In genomic region chr6:220312-220711, GRCh38 we compare ENCODE assay signal across 23 cellular contexts.
"Had no signal": no experiment of that assay in that cellular context is flagged by ENCODE, and none has a peak within 500 bp of the region (broad histone marks: within the 10 kb centered on the region; RNA-seq: fewer than 3 reads in every experiment).

No MANE protein-coding gene starts in this region.

- ATAC-seq: activated CD8-positive, alpha-beta T cell treated with anti-CD3 and anti-CD28 coated beads, Interleukin-2, amount 10 ng/mL, durations not matched to agents 7 days and 5 days; activated T-helper 17 cell treated with anti-CD3 and anti-CD28 coated beads, Interleukin-2, amount 50 U/mL, for 72 hours; effector memory CD8-positive, alpha-beta T cell had no signal

- H3K36me3 ChIP-seq: adrenal gland, ascending aorta, brain microvascular endothelial cell, esophagus muscularis mucosa, left lung, pancreas, right atrium auricular region, stomach, suprapubic skin, tibial nerve had no signal

- H3K9me3 ChIP-seq: adrenal gland, ascending aorta, esophagus muscularis mucosa, left lung, pancreas, psoas muscle, right atrium auricular region, stomach, suprapubic skin, tibial nerve had no signal

- H2AFZ ChIP-seq: hepatocyte had no signal

- H3K4me1 ChIP-seq: ascending aorta, pancreas, psoas muscle, right atrium auricular region had no signal

- H3K27ac Mint-ChIP-seq: activated naive CD8-positive, alpha-beta T cell had no signal

- H3K27me3 ChIP-seq: adrenal gland, ascending aorta, brain microvascular endothelial cell, hepatocyte, left lung, pancreas, right atrium auricular region, tibial nerve had no signal

- H3K79me2 ChIP-seq: hepatocyte had no signal

- H3K36me3 Mint-ChIP-seq: activated naive CD8-positive, alpha-beta T cell had no signal

- H3K9me3 Mint-ChIP-seq: activated CD4-positive, alpha-beta T cell treated with anti-CD3 and anti-CD28 coated beads, Interleukin-2, amount 10 ng/mL, durations not matched to agents 24 days and 14 days; activated T-cell treated with anti-CD3 and anti-CD28 coated beads, Interleukin-2, amount 50 U/mL, for 24 hours; activated T-helper 17 cell treated with anti-CD3 and anti-CD28 coated beads, Interleukin-2, amount 50 U/mL, for 72 hours; effector memory CD8-positive, alpha-beta T cell; T-helper 1 cell treated with Interleukin-12 subunit alpha and Interleukin-12 subunit beta and Interleukin-4 antibody, amounts not matched to agents 30 μg/mL and 1 μg/mL, for 36 hours had no signal

- H3K27me3 Mint-ChIP-seq: activated CD4-positive, alpha-beta T cell treated with anti-CD3 and anti-CD28 coated beads, Interleukin-2, amount 10 ng/mL, durations not matched to agents 24 days and 14 days; activated naive CD8-positive, alpha-beta T cell; activated T-helper 17 cell treated with anti-CD3 and anti-CD28 coated beads, Interleukin-2, amount 50 U/mL, for 72 hours; naive thymus-derived CD4-positive, alpha-beta T cell had no signal

- H3K4me3 Mint-ChIP-seq: activated CD8-positive, alpha-beta T cell treated with anti-CD3 and anti-CD28 coated beads, Interleukin-2, amount 10 ng/mL, durations not matched to agents 7 days and 5 days; activated naive CD8-positive, alpha-beta T cell had no signal

- H3K4me3 ChIP-seq: adrenal gland, ascending aorta, esophagus muscularis mucosa, hepatocyte, left lung, lung, pancreas, psoas muscle, right atrium auricular region, stomach, suprapubic skin, tibial nerve had no signal

- DNase-seq: activated CD4-positive, alpha-beta T cell treated with anti-CD3 and anti-CD28 coated beads, Interleukin-2, amount 10 ng/mL, durations not matched to agents 24 days and 14 days; activated CD4-positive, CD25-positive, alpha-beta regulatory T cell; activated CD8-positive, alpha-beta T cell treated with anti-CD3 and anti-CD28 coated beads, Interleukin-2, amount 10 ng/mL, durations not matched to agents 7 days and 5 days; activated T-cell treated with anti-CD3 and anti-CD28 coated beads, Interleukin-2, amount 50 U/mL, for 24 hours; effector memory CD8-positive, alpha-beta T cell; glutamatergic neuron had no signal

- H3K27ac ChIP-seq: adrenal gland, ascending aorta, brain microvascular endothelial cell, esophagus muscularis mucosa, hepatocyte, left lung, pancreas, psoas muscle, right atrium auricular region, stomach, suprapubic skin, tibial nerve had no signal
